In genomic region chrX:116862340-116862739, GRCh38 we compare ENCODE assay signal across 25 cellular contexts.
"Had no signal": no experiment of that assay in that cellular context is flagged by ENCODE, and none has a peak within 500 bp of the region (broad histone marks: within the 10 kb centered on the region; RNA-seq: fewer than 3 reads in every experiment).

No MANE protein-coding gene starts in this region.

- H3K36me3 ChIP-seq: neutrophil, pancreas, prostate gland, right lobe of liver, sigmoid colon, stomach, suprapubic skin, tibial artery, transverse colon, upper lobe of right lung, uterus had no signal

- H3K27me3 ChIP-seq: neutrophil, pancreas, right lobe of liver, sigmoid colon, stomach, suprapubic skin, testis, tibial artery, transverse colon, upper lobe of right lung, uterus had no signal

- H3K4me1 ChIP-seq: pancreas, prostate gland, right lobe of liver, sigmoid colon, stomach, suprapubic skin, testis, tibial artery, transverse colon, upper lobe of right lung, uterus had no signal

- ATAC-seq: naive thymus-derived CD8-positive, alpha-beta T cell; natural killer cell treated with Interleukin-12 subunit alpha and Interleukin-12 subunit beta and Interleukin-15 and Interleukin-18, amount 100 ng/mL, for 72 hours; pancreas; right cardiac atrium; right lobe of liver; stimulated activated effector memory CD8-positive, alpha-beta T cell treated with anti-CD3 and anti-CD28 coated beads, Interleukin-12 subunit alpha, Interleukin-12 subunit beta, amount 100 ng/mL, for 72 hours; stimulated activated naive B cell treated with anti-CD40 and anti-IgM and Interleukin-4, amounts not matched to agents 10 μg/mL and 1 μg/mL and 100 μg/mL, for 72 hours; upper lobe of right lung had no signal

- DNase-seq: naive thymus-derived CD8-positive, alpha-beta T cell; nephron progenitor cell; nucleus accumbens; pancreas; right cardiac atrium; right lobe of liver; sigmoid colon; small intestine; stimulated activated CD4-positive, alpha-beta T cell treated with anti-CD3 and anti-CD28 coated beads, Interleukin-15, amount 100 ng/mL, for 24 hours; stimulated activated CD4-positive, alpha-beta T cell treated with anti-CD3 and anti-CD28 coated beads, Interleukin-2, amount 100 ng/mL, for 24 hours; stimulated activated CD4-positive, alpha-beta T cell treated with anti-CD3 and anti-CD28 coated beads, Interleukin-2, amount 100 ng/mL, for 48 hours; stimulated activated CD4-positive, alpha-beta T cell treated with anti-CD3 and anti-CD28 coated beads, Interleukin-4, amount 100 ng/mL, for 24 hours; stimulated activated naive B cell treated with anti-CD40 and anti-IgM and Interleukin-4, amounts not matched to agents 10 μg/mL and 1 μg/mL and 100 μg/mL, for 72 hours; stimulated activated naive CD4-positive, alpha-beta T cell treated with Interleukin-2 at 50 U/mL for 16 hours; stomach; testis; tibial artery; transverse colon; upper lobe of right lung; uterus had no signal

- H3K9me3 ChIP-seq: neutrophil, pancreas, prostate gland, right lobe of liver, sigmoid colon, stomach, suprapubic skin, testis, tibial artery, transverse colon, upper lobe of right lung, uterus had no signal

- H3K27ac ChIP-seq: neutrophil, pancreas, prostate gland, right lobe of liver, sigmoid colon, stomach, suprapubic skin, testis, tibial artery, transverse colon, upper lobe of right lung, uterus had no signal

- H3K4me3 ChIP-seq: pancreas, prostate gland, right lobe of liver, sigmoid colon, stomach, suprapubic skin, testis, tibial artery, transverse colon, upper lobe of right lung, uterus had no signal
